ENCODE assay signal across 1 cellular context in the genomic region with DNA sequence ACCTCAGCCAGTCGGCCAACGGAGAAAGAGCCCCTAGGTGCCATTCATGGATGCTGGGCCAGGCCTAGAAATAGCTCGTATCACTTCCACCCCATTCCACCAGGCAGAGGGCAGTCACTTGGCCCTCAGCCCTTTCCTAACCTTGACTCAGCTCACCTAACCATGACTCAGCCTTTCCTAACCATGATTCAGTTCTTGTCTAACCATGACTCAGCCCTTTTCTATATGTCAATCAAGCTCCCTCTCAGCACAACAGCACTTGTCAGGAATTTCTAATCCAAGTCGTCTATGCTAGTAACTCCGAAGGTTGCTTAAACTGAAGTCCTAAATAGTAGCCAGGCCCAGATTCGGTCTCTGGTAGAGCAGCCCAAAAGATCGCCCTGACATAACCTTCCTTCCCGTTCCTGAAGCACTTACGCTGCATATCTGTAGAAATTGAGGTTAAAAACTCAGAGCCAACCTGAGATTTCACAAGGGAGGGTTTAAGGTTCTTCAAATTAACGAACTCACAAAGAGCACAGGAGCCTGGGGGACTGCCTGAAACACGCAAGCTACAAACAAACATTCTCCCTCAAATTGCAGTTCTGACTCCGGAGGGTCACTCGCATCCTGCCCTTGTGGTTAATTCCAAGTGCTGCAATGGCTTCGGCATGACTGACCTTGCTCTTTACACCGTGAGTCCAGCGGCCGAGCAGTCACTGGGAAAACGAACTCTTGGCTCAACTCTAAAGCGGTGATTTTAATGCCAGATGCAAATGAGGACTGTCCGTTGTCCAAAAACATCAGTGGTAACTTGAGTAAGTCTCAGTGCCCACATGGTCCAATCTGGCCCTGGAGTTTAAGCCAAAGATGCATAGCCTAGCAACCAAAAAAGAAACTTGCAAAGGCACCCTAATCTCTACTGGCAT.
TF ChIP-seq lines count a peak whose summit lies in the region.

No MANE protein-coding gene starts in this region.

TF ChIP-seq in GM12878, 131 proteins besides CTCF, POLR2A, EP300 and RAD21 (continued from another document):
- TF ChIP-seq PBX3 (IDR thresholded peaks at IDR 0.05; ENCODE audit: insufficient replicate concordance, low read depth, low read length) = peak; percentile 18
- TF ChIP-seq, protein P1, sequence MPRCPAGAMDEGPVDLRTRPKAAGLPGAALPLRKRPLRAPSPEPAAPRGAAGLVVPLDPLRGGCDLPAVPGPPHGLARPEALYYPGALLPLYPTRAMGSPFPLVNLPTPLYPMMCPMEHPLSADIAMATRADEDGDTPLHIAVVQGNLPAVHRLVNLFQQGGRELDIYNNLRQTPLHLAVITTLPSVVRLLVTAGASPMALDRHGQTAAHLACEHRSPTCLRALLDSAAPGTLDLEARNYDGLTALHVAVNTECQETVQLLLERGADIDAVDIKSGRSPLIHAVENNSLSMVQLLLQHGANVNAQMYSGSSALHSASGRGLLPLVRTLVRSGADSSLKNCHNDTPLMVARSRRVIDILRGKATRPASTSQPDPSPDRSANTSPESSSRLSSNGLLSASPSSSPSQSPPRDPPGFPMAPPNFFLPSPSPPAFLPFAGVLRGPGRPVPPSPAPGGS (IDR thresholded peaks at IDR 0.05; ENCODE audit: borderline replicate concordance, insufficient read depth, low read depth, low read length, poor library complexity, severe bottlenecking) = peak; percentile 67
